In the genomic region with DNA sequence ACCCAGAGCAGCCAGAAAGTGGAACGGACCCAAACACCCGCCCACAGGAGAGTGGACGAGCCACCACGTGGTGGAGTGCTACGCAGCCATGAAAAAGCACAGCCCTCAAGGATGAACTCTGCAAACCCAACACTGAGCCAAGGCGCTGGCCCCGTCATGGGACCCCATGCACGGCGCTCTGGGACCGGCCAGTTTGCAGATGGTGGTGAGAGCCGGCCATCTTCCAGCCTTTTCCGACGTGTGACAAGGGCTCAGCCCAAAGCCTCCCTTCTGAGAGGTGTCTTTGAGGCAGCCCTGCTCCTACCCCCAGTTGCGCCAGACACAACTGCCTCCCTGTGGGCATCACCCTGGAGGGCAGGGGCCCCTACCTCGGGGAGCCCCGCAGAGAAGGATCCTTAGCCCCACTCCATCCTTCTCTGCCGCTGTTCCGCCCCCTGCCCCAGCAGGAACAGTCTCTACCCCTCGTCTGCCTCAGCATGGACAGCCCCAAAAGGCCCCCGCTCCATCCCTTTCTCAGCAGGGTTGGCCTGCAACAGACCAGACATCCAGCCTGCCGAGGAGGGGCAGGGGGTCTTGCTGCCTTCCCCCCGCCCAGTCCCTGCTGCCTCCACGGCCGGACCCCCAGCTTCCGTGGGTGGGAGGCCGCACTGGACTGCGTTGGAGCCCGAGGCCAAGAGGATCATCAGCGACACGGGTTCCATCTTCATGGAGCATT, we compare ENCODE assay signal across 2 cellular contexts.
TF ChIP-seq lines count a peak whose summit lies in the region.

No MANE protein-coding gene starts in this region.

TF ChIP-seq in SK-N-SH, 30 proteins besides CTCF, POLR2A, EP300 and RAD21 (continued from another document):
- TF ChIP-seq, protein P1, sequence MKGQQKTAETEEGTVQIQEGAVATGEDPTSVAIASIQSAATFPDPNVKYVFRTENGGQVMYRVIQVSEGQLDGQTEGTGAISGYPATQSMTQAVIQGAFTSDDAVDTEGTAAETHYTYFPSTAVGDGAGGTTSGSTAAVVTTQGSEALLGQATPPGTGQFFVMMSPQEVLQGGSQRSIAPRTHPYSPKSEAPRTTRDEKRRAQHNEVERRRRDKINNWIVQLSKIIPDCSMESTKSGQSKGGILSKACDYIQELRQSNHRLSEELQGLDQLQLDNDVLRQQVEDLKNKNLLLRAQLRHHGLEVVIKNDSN (IDR thresholded peaks at IDR 0.05; ENCODE audit: borderline replicate concordance, low read depth): no peak
- TF ChIP-seq, protein P2, sequence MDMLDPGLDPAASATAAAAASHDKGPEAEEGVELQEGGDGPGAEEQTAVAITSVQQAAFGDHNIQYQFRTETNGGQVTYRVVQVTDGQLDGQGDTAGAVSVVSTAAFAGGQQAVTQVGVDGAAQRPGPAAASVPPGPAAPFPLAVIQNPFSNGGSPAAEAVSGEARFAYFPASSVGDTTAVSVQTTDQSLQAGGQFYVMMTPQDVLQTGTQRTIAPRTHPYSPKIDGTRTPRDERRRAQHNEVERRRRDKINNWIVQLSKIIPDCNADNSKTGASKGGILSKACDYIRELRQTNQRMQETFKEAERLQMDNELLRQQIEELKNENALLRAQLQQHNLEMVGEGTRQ (IDR thresholded peaks at IDR 0.05; ENCODE audit: borderline replicate concordance, low read depth, low read length): no peak
- TF ChIP-seq SIN3A (IDR thresholded peaks at IDR 0.05; ENCODE audit: borderline replicate concordance, low read depth, low read length): no peak

TF ChIP-seq in SK-N-SH treated with all-trans-retinoic acid at 6 μM for 48 hours, 23 proteins besides CTCF, POLR2A, EP300 and RAD21 (continued from another document):
- TF ChIP-seq, protein P3, sequence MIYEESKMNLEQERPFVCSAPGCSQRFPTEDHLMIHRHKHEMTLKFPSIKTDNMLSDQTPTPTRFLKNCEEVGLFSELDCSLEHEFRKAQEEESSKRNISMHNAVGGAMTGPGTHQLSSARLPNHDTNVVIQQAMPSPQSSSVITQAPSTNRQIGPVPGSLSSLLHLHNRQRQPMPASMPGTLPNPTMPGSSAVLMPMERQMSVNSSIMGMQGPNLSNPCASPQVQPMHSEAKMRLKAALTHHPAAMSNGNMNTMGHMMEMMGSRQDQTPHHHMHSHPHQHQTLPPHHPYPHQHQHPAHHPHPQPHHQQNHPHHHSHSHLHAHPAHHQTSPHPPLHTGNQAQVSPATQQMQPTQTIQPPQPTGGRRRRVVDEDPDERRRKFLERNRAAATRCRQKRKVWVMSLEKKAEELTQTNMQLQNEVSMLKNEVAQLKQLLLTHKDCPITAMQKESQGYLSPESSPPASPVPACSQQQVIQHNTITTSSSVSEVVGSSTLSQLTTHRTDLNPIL (CRISPR knock-in tag; IDR thresholded peaks at IDR 0.05; ENCODE audit: low read depth): no peak
- TF ChIP-seq ZNF8 (CRISPR knock-in tag; IDR thresholded peaks at IDR 0.05): no peak
- no peak for TF ChIP-seq OSR1 (CRISPR knock-in tag; IDR thresholded peaks at IDR 0.05)
- TF ChIP-seq, protein P4, sequence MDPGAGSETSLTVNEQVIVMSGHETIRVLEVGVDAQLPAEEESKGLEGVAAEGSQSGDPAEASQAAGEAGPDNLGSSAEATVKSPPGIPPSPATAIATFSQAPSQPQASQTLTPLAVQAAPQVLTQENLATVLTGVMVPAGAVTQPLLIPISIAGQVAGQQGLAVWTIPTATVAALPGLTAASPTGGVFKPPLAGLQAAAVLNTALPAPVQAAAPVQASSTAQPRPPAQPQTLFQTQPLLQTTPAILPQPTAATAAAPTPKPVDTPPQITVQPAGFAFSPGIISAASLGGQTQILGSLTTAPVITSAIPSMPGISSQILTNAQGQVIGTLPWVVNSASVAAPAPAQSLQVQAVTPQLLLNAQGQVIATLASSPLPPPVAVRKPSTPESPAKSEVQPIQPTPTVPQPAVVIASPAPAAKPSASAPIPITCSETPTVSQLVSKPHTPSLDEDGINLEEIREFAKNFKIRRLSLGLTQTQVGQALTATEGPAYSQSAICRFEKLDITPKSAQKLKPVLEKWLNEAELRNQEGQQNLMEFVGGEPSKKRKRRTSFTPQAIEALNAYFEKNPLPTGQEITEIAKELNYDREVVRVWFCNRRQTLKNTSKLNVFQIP (CRISPR knock-in tag; IDR thresholded peaks at IDR 0.05; ENCODE audit: borderline replicate concordance, low read depth): no peak
- no peak for TF ChIP-seq TOX (CRISPR knock-in tag; IDR thresholded peaks at IDR 0.05; ENCODE audit: borderline replicate concordance)
